In the genomic region with DNA sequence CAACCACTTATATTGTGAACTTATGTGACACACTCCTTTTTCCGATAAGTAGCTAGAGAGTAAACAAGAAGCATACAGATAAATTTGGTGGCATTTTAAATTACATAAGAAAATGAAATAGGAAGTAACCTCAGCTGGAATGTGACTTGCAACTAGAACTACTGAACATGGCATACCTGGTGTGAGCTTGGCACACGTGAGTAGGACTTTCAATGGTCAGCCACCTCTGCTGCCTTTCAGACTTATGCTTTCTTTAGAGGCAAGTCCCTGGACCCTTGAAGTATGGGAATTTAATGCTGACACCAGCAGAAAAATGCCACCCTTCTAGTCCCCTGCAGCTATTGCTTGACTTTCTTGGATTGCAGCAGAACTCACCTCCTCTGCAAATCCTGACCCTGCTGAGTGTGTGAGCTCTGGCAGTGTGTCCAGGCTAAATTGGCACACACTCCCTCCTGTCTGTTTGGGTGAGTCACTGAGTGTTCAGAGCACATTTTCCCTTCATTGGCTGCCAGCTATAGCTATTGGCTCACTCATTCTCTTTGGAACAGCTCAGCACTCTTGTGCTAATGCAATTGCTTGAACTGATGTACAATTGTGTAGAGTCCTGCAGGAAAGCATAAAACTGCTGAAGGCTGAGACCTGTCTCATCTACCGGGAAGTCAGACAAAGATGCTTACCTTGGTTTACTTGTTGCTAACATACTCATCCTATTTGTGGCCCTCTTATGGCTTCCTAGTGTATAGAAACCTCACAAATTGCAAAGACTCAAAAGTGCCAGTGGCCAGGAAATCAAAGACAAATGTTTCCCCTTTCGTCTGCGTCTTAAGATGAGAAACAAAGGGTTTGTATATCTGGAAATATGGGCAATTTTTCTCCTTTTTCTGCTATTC, we compare ENCODE assay signal across 9 cellular contexts.
DNase-seq lines count a peak whose midpoint lies in the region; TF ChIP-seq lines count a peak whose summit lies in the region.
"Had no signal": no experiment of that assay in that cellular context is flagged by ENCODE, and none has a peak within 500 bp of the region (broad histone marks: within the 10 kb centered on the region; RNA-seq: fewer than 3 reads in every experiment).

No MANE protein-coding gene starts in this region.

- no peaks in the 10 kb centered on the region for H3K9me3 ChIP-seq in hepatocyte (ENCODE audit: low read depth)

- in situ Hi-C loops in astrocyte of the spinal cord (cut with HindIII; ENCODE audit: low sequenced_read_pairs): no loop called here

- H3K4me1 Mint-ChIP-seq in HFFc6 (ENCODE audit: low read depth): peaks cover 75% of the 10 kb centered on the region

- H3K36me3 Mint-ChIP-seq in HFFc6 (ENCODE audit: low read depth): no peaks in the 10 kb centered on the region; the same call in 1 of the 2 replicates

- DNase-seq in HFFc6: peak; percentile 93
- peak; percentile 96 for DNase-seq in astrocyte of the spinal cord (ENCODE audit: low read depth, low spot score)
- peak; percentile 70 for DNase-seq in hepatocyte (ENCODE audit: low spot score)
- peak; percentile 60 for DNase-seq in smooth muscle cell of the brain vasculature (ENCODE audit: low read depth, low spot score)
- no peak for DNase-seq in activated CD4-positive, alpha-beta T cell treated with anti-CD3 and anti-CD28 coated beads, Interleukin-2, amount 50 U/mL, for 48 hours
- DNase-seq in NCI-H1417 treated with DMSO at 0.1 percent for 48 hours (lab: John Stamatoyannopoulos, UW): no peak
- no peak for DNase-seq in NCI-H1092 (lab: John Stamatoyannopoulos, UW)
- no peak for DNase-seq in activated T-cell treated with anti-CD3 and anti-CD28 coated beads for 4 hours

- TF ChIP-seq CTCF in HFFc6 (IDR thresholded peaks at IDR 0.05): no peak
- no peak for TF ChIP-seq CTCF in astrocyte of the spinal cord (IDR thresholded peaks at IDR 0.05; ENCODE audit: low read depth, low read length)
- no peak for TF ChIP-seq CTCF in hepatocyte (IDR thresholded peaks at IDR 0.05; ENCODE audit: poor library complexity)

- no peaks in the 10 kb centered on the region for H3K9me2 ChIP-seq in hepatocyte (replicated peaks; ENCODE audit: insufficient read depth)

- H3K27me3 Mint-ChIP-seq in HFFc6 (ENCODE audit: insufficient read depth): no peaks in the 10 kb centered on the region

- H2AFZ ChIP-seq in hepatocyte: no peak overlapping the region

- peaks cover 16% of the 10 kb centered on the region for H3K4me1 ChIP-seq in hepatocyte (ENCODE audit: insufficient read depth)

- 76% methylated on average over 5 of the region's 5 CpGs for WGBS in hepatocyte (ENCODE audit: low lambda C conversion rate, missing lambda C conversion rate)

- H3K4me3 Mint-ChIP-seq in HFFc6: peak overlapping the region; percentile 36; the same call in 1 of the 2 replicates

- H3K36me3 ChIP-seq in hepatocyte (replicated peaks; ENCODE audit: insufficient read depth, low read depth): no peaks in the 10 kb centered on the region
- H3K36me3 ChIP-seq: cardiac muscle cell had no signal

- H3K4me3 ChIP-seq in astrocyte of the spinal cord (ENCODE audit: low read depth, low read length): no peak overlapping the region
- H3K4me3 ChIP-seq in hepatocyte: no peak overlapping the region
- H3K4me3 ChIP-seq: cardiac muscle cell had no signal

- no peaks in the 10 kb centered on the region for H3K9me3 Mint-ChIP-seq in HFFc6

- no peaks in the 10 kb centered on the region for H4K20me1 ChIP-seq in hepatocyte (ENCODE audit: insufficient read depth, poor library complexity, severe bottlenecking)

- H3K4me2 ChIP-seq in hepatocyte: no peak overlapping the region

- no peaks in the 10 kb centered on the region for H3K79me2 ChIP-seq in hepatocyte

- no peaks in the 10 kb centered on the region for H3K27me3 ChIP-seq in hepatocyte
- H3K27me3 ChIP-seq: cardiac muscle cell had no signal

- peak overlapping the region; percentile 24 for H3K27ac ChIP-seq in hepatocyte
- H3K27ac ChIP-seq: cardiac muscle cell had no signal

- H3K27ac Mint-ChIP-seq in HFFc6: peak overlapping the region; percentile 56

Comparison
In these comparisons a context has a peak if more than half of its experiments do, and no peak if none do; other contexts are left out.
1. DNase-seq: peak in HFFc6 (single experiment), astrocyte of the spinal cord (single experiment), hepatocyte (single experiment) and smooth muscle cell of the brain vasculature (single experiment); none in activated CD4-positive, alpha-beta T cell treated with anti-CD3 and anti-CD28 coated beads, Interleukin-2, amount 50 U/mL, for 48 hours (0 of 2), NCI-H1417 treated with DMSO at 0.1 percent for 48 hours (single experiment), NCI-H1092 (single experiment) and activated T-cell treated with anti-CD3 and anti-CD28 coated beads for 4 hours (single experiment).